25 cellular contexts compared by ENCODE assay signal in the genomic region with DNA sequence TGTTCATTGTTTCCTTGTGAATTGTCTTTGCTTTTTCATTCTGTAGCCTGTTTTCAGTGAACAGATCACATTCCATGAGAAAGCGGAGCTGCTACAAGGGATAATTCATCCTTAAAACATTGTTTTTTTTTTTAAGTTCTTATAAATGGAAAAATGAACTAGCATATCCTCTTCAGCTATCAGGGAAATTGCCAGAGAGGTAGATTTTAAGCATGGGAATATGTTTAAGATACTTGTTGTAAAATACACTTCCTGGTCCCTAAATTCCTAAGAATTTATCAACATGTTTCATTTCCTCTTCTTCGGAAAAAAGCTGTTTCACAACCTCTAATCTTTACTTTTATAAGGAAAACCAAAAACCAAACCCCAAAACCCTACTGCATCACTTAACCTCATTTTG.
DNase-seq lines count a peak whose midpoint lies in the region; ATAC-seq, FAIRE-seq and TF ChIP-seq lines count a peak whose summit lies in the region.
"Had no signal": no experiment of that assay in that cellular context is flagged by ENCODE, and none has a peak within 500 bp of the region (broad histone marks: within the 10 kb centered on the region; RNA-seq: fewer than 3 reads in every experiment).

No MANE protein-coding gene starts in this region.

- peak overlapping the region; percentile 70 for H3K27ac Mint-ChIP-seq in MCF 10A (ENCODE audit: low read depth, unreplicated experiment)
- no peak overlapping the region for H3K27ac Mint-ChIP-seq in activated naive CD4-positive, alpha-beta T cell treated with anti-CD3 and anti-CD28 coated beads for 36 hours
- H3K27ac Mint-ChIP-seq: activated B cell treated with CpG ODN at 0.5 μM for 24 hours; activated naive CD8-positive, alpha-beta T cell treated with anti-CD3 and anti-CD28 coated beads, Interleukin-2, amount 10 ng/mL, durations not matched to agents 7 days and 5 days; B cell; brain had no signal

- H3K4me1 ChIP-seq in breast epithelium (no peaks in the 10 kb centered on the region), esophagus muscularis mucosa (no peaks in the 10 kb centered on the region), HepG2 (ENCODE audit: insufficient read depth, low read length) (no peaks in the 10 kb centered on the region)
- H3K4me1 ChIP-seq: gastrocnemius medialis, tibial artery had no signal

- H3K4me2 ChIP-seq in HepG2 (ENCODE audit: low read depth, low read length), result no peak overlapping the region

- no peaks in the 10 kb centered on the region for H3K27me3 ChIP-seq in breast epithelium
- H3K27me3 ChIP-seq in bronchial epithelial cell (ENCODE audit: control insufficient read depth, insufficient read depth, low read length), result no peaks in the 10 kb centered on the region
- no peaks in the 10 kb centered on the region for H3K27me3 ChIP-seq in esophagus muscularis mucosa
- no peaks in the 10 kb centered on the region for H3K27me3 ChIP-seq in HepG2 (ENCODE audit: control insufficient read depth in 1 of 2, insufficient read depth in 2 of 2, low read length in 2 of 2)
- H3K27me3 ChIP-seq: gastrocnemius medialis, tibial artery had no signal

- H3K9me3 ChIP-seq in breast epithelium (no peaks in the 10 kb centered on the region), esophagus muscularis mucosa (no peaks in the 10 kb centered on the region), HepG2 (ENCODE audit: low read length) (no peaks in the 10 kb centered on the region)
- H3K9me3 ChIP-seq: gastrocnemius medialis, tibial artery had no signal

- in situ Hi-C loops in HepG2 (cut with HindIII; ENCODE audit: extremely low pct_ligation_motif_present, low pct_unique_long_range_greater_than_20kb), result no loop called here

- TF ChIP-seq CTCF in MCF 10A (IDR thresholded peaks at IDR 0.05; ENCODE audit: unreplicated experiment) (no peak), breast epithelium (IDR thresholded peaks at IDR 0.05) (no peak), bronchial epithelial cell (IDR thresholded peaks at IDR 0.05; ENCODE audit: insufficient read depth, low read length, severe bottlenecking) (no peak), fibroblast of villous mesenchyme (IDR thresholded peaks at IDR 0.05; ENCODE audit: insufficient read depth, low read depth, low read length) (no peak), esophagus muscularis mucosa (IDR thresholded peaks at IDR 0.05) (no peak), HepG2 (CRISPR knock-in tag; IDR thresholded peaks at IDR 0.05) (no peak)

- H4K20me1 ChIP-seq in HepG2 (ENCODE audit: insufficient read depth, low read length), result no peaks in the 10 kb centered on the region

- CTCF ChIA-PET in MCF 10A (lab: Yijun Ruan, JAX) (no interaction called here), HepG2 (lab: Yijun Ruan, JAX; ENCODE audit: low intra/inter-chr PET ratio, low total read pairs) (no interaction called here)
- CTCF ChIA-PET in activated naive CD4-positive, alpha-beta T cell treated with anti-CD3 and anti-CD28 coated beads for 36 hours (lab: Charles Lee), result no interaction called here

- H3K79me2 ChIP-seq in HepG2 (ENCODE audit: insufficient read depth, low read length), result no peaks in the 10 kb centered on the region

- no peak overlapping the region for H3K4me3 Mint-ChIP-seq in MCF 10A (ENCODE audit: unreplicated experiment)
- H3K4me3 Mint-ChIP-seq in activated naive CD4-positive, alpha-beta T cell treated with anti-CD3 and anti-CD28 coated beads for 36 hours, result no peak overlapping the region
- H3K4me3 Mint-ChIP-seq: activated B cell treated with CpG ODN at 0.5 μM for 24 hours; activated naive CD8-positive, alpha-beta T cell treated with anti-CD3 and anti-CD28 coated beads, Interleukin-2, amount 10 ng/mL, durations not matched to agents 7 days and 5 days; B cell; brain; stimulated activated naive CD8-positive, alpha-beta T cell treated with anti-CD3 and anti-CD28 coated beads, Interleukin-15, amount 100 ng/mL, for 72 hours had no signal

- no peak overlapping the region for H3K9ac ChIP-seq in HepG2 (ENCODE audit: insufficient read depth, low read depth, low read length)

- intact Hi-C loops in MCF 10A (cut with micrococcal nuclease), result no loop called here
- intact Hi-C loops in breast epithelium (cut with DNase I; ENCODE audit: low total_unique reads), result no loop called here
- intact Hi-C loops in esophagus muscularis mucosa (cut with DNase I), result no loop called here
- intact Hi-C loops in activated naive CD4-positive, alpha-beta T cell treated with anti-CD3 and anti-CD28 coated beads for 36 hours (cut with micrococcal nuclease), result no loop called here
- intact Hi-C loops in HepG2 (cut with micrococcal nuclease; ENCODE audit: unreplicated experiment), result no loop called here

- no peak overlapping the region for H3K4me3 ChIP-seq in breast epithelium
- H3K4me3 ChIP-seq in bronchial epithelial cell (ENCODE audit: low read depth, low read length), result no peak overlapping the region
- H3K4me3 ChIP-seq in fibroblast of villous mesenchyme (ENCODE audit: low read depth, low read length), result no peak overlapping the region
- H3K4me3 ChIP-seq in esophagus muscularis mucosa, result no peak overlapping the region
- no peak overlapping the region for H3K4me3 ChIP-seq in HepG2 (replicated peaks in 1 of 3; ENCODE audit: insufficient read depth in 1 of 3, low read depth in 2 of 3, low read length in 3 of 3)
- H3K4me3 ChIP-seq: gastrocnemius medialis, lung, tibial artery had no signal

- ATAC-seq in HG02623 (IDR thresholded peaks at IDR 0.05; ENCODE audit: unreplicated experiment), result no peak
- ATAC-seq in HepG2, result no peak
- ATAC-seq: gastrocnemius medialis; stimulated activated naive CD8-positive, alpha-beta T cell treated with anti-CD3 and anti-CD28 coated beads, Interleukin-15, amount 100 ng/mL, for 72 hours had no signal

- H3K36me3 Mint-ChIP-seq in MCF 10A (ENCODE audit: insufficient read depth, unreplicated experiment), result peaks cover 5% of the 10 kb centered on the region
- H3K36me3 Mint-ChIP-seq in activated naive CD4-positive, alpha-beta T cell treated with anti-CD3 and anti-CD28 coated beads for 36 hours (ENCODE audit: low read depth), result no peaks in the 10 kb centered on the region
- H3K36me3 Mint-ChIP-seq: activated naive CD8-positive, alpha-beta T cell treated with anti-CD3 and anti-CD28 coated beads, Interleukin-2, amount 10 ng/mL, durations not matched to agents 7 days and 5 days; brain had no signal

- H3K27me3 Mint-ChIP-seq in MCF 10A (ENCODE audit: insufficient read depth, unreplicated experiment), result no peaks in the 10 kb centered on the region
- no peaks in the 10 kb centered on the region for H3K27me3 Mint-ChIP-seq in activated naive CD4-positive, alpha-beta T cell treated with anti-CD3 and anti-CD28 coated beads for 36 hours (ENCODE audit: low read depth)
- H3K27me3 Mint-ChIP-seq: activated B cell treated with CpG ODN at 0.5 μM for 24 hours; activated naive CD8-positive, alpha-beta T cell treated with anti-CD3 and anti-CD28 coated beads, Interleukin-2, amount 10 ng/mL, durations not matched to agents 7 days and 5 days; B cell; stimulated activated naive CD8-positive, alpha-beta T cell treated with anti-CD3 and anti-CD28 coated beads, Interleukin-15, amount 100 ng/mL, for 72 hours had no signal

- H3K9me3 Mint-ChIP-seq in MCF 10A (ENCODE audit: unreplicated experiment), result no peaks in the 10 kb centered on the region
- H3K9me3 Mint-ChIP-seq in activated naive CD4-positive, alpha-beta T cell treated with anti-CD3 and anti-CD28 coated beads for 36 hours, result no peaks in the 10 kb centered on the region
- H3K9me3 Mint-ChIP-seq: brain had no signal

- H3K36me3 ChIP-seq in breast epithelium (no peaks in the 10 kb centered on the region), bronchial epithelial cell (ENCODE audit: control insufficient read depth, insufficient read depth, low read length) (no peaks in the 10 kb centered on the region), esophagus muscularis mucosa (no peaks in the 10 kb centered on the region), HepG2 (replicated peaks in 1 of 2; ENCODE audit: control insufficient read depth in 1 of 2, insufficient read depth in 2 of 2, low read length in 2 of 2) (no peaks in the 10 kb centered on the region)
- H3K36me3 ChIP-seq: gastrocnemius medialis, tibial artery had no signal

- H2AFZ ChIP-seq in HepG2 (ENCODE audit: low read length), result no peak overlapping the region

- H3K27ac ChIP-seq in breast epithelium (peak overlapping the region in 1 of 2 donors; percentile 5), esophagus muscularis mucosa (replicated peaks in 1 of 4) (no peak overlapping the region), HepG2 (ENCODE audit: extremely low read length, insufficient read depth, low read length) (no peak overlapping the region)
- H3K27ac ChIP-seq: 22Rv1, gastrocnemius medialis, tibial artery had no signal

- TF ChIP-seq POLR2A in breast epithelium (IDR thresholded peaks at IDR 0.05) (no peak), esophagus muscularis mucosa (IDR thresholded peaks at IDR 0.05; ENCODE audit: low read depth) (no peak), HepG2 (IDR thresholded peaks at IDR 0.05; ENCODE audit: insufficient read depth in 1 of 2, low read depth in 2 of 2, low read length in 2 of 2) (no peak)

- H3K4me1 Mint-ChIP-seq in MCF 10A (ENCODE audit: insufficient read depth, unreplicated experiment), result peaks cover 14% of the 10 kb centered on the region
- H3K4me1 Mint-ChIP-seq in activated naive CD4-positive, alpha-beta T cell treated with anti-CD3 and anti-CD28 coated beads for 36 hours (ENCODE audit: low read depth), result no peaks in the 10 kb centered on the region
- H3K4me1 Mint-ChIP-seq: activated B cell treated with CpG ODN at 0.5 μM for 24 hours; activated naive CD8-positive, alpha-beta T cell treated with anti-CD3 and anti-CD28 coated beads, Interleukin-2, amount 10 ng/mL, durations not matched to agents 7 days and 5 days; B cell; brain; stimulated activated naive CD8-positive, alpha-beta T cell treated with anti-CD3 and anti-CD28 coated beads, Interleukin-15, amount 100 ng/mL, for 72 hours had no signal

- no peak for FAIRE-seq in bronchial epithelial cell (lab: Jason Lieb, UNC)
- no peak for FAIRE-seq in HepG2 (lab: Jason Lieb, UNC)
- FAIRE-seq: H1 had no signal

- no peak for TF ChIP-seq RAD21 in HepG2 (CRISPR knock-in tag; IDR thresholded peaks at IDR 0.05)

- no TSS peak for BruUV-seq in MCF 10A (replicated peaks; lab: Mats Ljungman, UMichigan)
- BruUV-seq in HepG2 (replicated peaks; lab: Mats Ljungman, UMichigan), result no TSS peak

- POLR2A ChIA-PET in MCF 10A (lab: Yijun Ruan, JAX), result interaction anchor here (0.6 to 1.2 kb wide), 4 partner anchors 9 to 216 kb away, joined by 3 read pairs; no protein-coding TSS in a partner anchor
- POLR2A ChIA-PET in HepG2 (lab: Yijun Ruan, JAX), result no interaction called here

- WGBS in esophagus muscularis mucosa, result 54% methylated on average over 2 of the region's 2 CpGs
- WGBS in HepG2 (ENCODE audit: low lambda C conversion rate), result 5% methylated on average over 2 of the region's 2 CpGs

- DNase-seq in MCF 10A (ENCODE audit: unreplicated experiment), result no peak
- no peak for DNase-seq in breast epithelium (ENCODE audit: low spot score in 2 of 2)
- peak; percentile 29 for DNase-seq in bronchial epithelial cell (ENCODE audit: low read depth)
- DNase-seq in fibroblast of villous mesenchyme (ENCODE audit: low read depth), result peak; percentile 29
- DNase-seq in esophagus muscularis mucosa (ENCODE audit: extremely low spot score), result no peak
- no peak for DNase-seq in activated naive CD4-positive, alpha-beta T cell treated with anti-CD3 and anti-CD28 coated beads for 36 hours
- DNase-seq in HepG2 (ENCODE audit: low spot score), result no peak
- DNase-seq: activated B cell treated with CpG ODN at 0.5 μM for 24 hours; activated CD4-positive, alpha-beta T cell treated with anti-CD3 and anti-CD28 coated beads, Interleukin-2, amount 50 U/mL, for 48 hours; activated naive CD8-positive, alpha-beta T cell treated with anti-CD3 and anti-CD28 coated beads, Interleukin-2, amount 10 ng/mL, durations not matched to agents 7 days and 5 days; COR-L47; cortex of kidney; DMS79 treated with DMSO at 0.1 percent for 48 hours; gastrocnemius medialis; NCI-H1694; NCI-H2171 treated with DMSO at 0.1 percent for 48 hours; NCI-H524 treated with DMSO at 0.1 percent for 48 hours; stimulated activated naive CD8-positive, alpha-beta T cell treated with anti-CD3 and anti-CD28 coated beads, Interleukin-15, amount 100 ng/mL, for 72 hours; tibial artery had no signal

- no peak for TF ChIP-seq EP300 in esophagus muscularis mucosa (IDR thresholded peaks at IDR 0.05)
- no peak for TF ChIP-seq EP300 in HepG2 (IDR thresholded peaks at IDR 0.05; ENCODE audit: low read depth in 2 of 2, low read length in 2 of 2)
- TF ChIP-seq EP300 in HepG2 (CRISPR knock-in tag; IDR thresholded peaks at IDR 0.05; ENCODE audit: borderline replicate concordance), result no peak

Comparison
In these comparisons a context has a peak if more than half of its experiments do, and no peak if none do; other contexts are left out.
1. DNase-seq: peak in bronchial epithelial cell (single experiment) and fibroblast of villous mesenchyme (single experiment); none in MCF 10A (single experiment), breast epithelium (0 of 2), esophagus muscularis mucosa (single experiment), activated naive CD4-positive, alpha-beta T cell treated with anti-CD3 and anti-CD28 coated beads for 36 hours (single experiment) and HepG2 (single experiment).